31 cellular contexts compared by ENCODE assay signal in genomic region chr2:47941936-47942335, GRCh38. TPM values are rescaled to one million over a fixed set of nuclear protein-coding genes. Genes with fewer than 3 reads are reported as not detected.
A peak's percentile ranks its signal among the peaks of the same experiment; 100 is the strongest.
DNase-seq lines count a peak whose midpoint lies in the region; ATAC-seq and TF ChIP-seq lines count a peak whose summit lies in the region.
"Had no signal": no experiment of that assay in that cellular context is flagged by ENCODE, and none has a peak within 500 bp of the region (broad histone marks: within the 10 kb centered on the region; RNA-seq: fewer than 3 reads in every experiment).

No MANE protein-coding gene starts in this region.

- no CpG with 5 or more reads among the region's 2 CpGs for WGBS in trophoblast cell (ENCODE audit: extremely low coverage, insufficient coverage, insufficient read length)

- H3K27ac ChIP-seq in trophoblast cell (ENCODE audit: low read depth, low read length) = no peak overlapping the region
- H3K27ac ChIP-seq: 22Rv1; A549; BLaER1; BLaER1 treated with 17β-estradiol and CSF1 and Interleukin-3, amounts not matched to agents 10 nM and 100 nM; C4-2B had no signal

- H3K9ac ChIP-seq in trophoblast cell (ENCODE audit: low read length) = no peak overlapping the region
- H3K9ac ChIP-seq: BLaER1; BLaER1 treated with 17β-estradiol and CSF1 and Interleukin-3, amounts not matched to agents 10 nM and 100 nM had no signal

- H3K9me3 ChIP-seq in trophoblast cell (ENCODE audit: insufficient read depth, low read depth, low read length) (no peaks in the 10 kb centered on the region), mucosa of descending colon (no peaks in the 10 kb centered on the region)
- H3K9me3 ChIP-seq: A549; BE2C; BLaER1; BLaER1 treated with 17β-estradiol and CSF1 and Interleukin-3, amounts not matched to agents 10 nM and 100 nM; Caco-2 had no signal

- no peaks in the 10 kb centered on the region for H3K79me1 ChIP-seq in trophoblast cell (ENCODE audit: low read length)

- H2AK5ac ChIP-seq in trophoblast cell (ENCODE audit: low read length) = no peak overlapping the region

- no peak overlapping the region for H3K14ac ChIP-seq in trophoblast cell (ENCODE audit: low read length)

- no peak overlapping the region for H3K18ac ChIP-seq in trophoblast cell (ENCODE audit: low read length)

- no peak overlapping the region for H3K23ac ChIP-seq in trophoblast cell (ENCODE audit: low read length)

- ATAC-seq in mucosa of descending colon = no peak
- ATAC-seq: A549; CD8-positive, alpha-beta T cell had no signal

- H3K27me3 ChIP-seq in trophoblast cell (ENCODE audit: insufficient read depth, low read length) = no peaks in the 10 kb centered on the region
- H3K27me3 ChIP-seq: BE2C; BLaER1; BLaER1 treated with 17β-estradiol and CSF1 and Interleukin-3, amounts not matched to agents 10 nM and 100 nM had no signal

- H3K4me1 ChIP-seq in trophoblast cell (ENCODE audit: control insufficient read depth in 1 of 2, insufficient read depth in 2 of 2, low read length in 2 of 2) = no peaks in the 10 kb centered on the region
- no peaks in the 10 kb centered on the region for H3K4me1 ChIP-seq in mucosa of descending colon (ENCODE audit: low read depth)
- H3K4me1 ChIP-seq: A549, BE2C, Caco-2 had no signal

- TF ChIP-seq CTCF in mucosa of descending colon (IDR thresholded peaks at IDR 0.05) = no peak

- no peak overlapping the region for H2BK5ac ChIP-seq in trophoblast cell (ENCODE audit: low read depth, low read length, poor library complexity)

- H2AFZ ChIP-seq in trophoblast cell (ENCODE audit: insufficient read depth, low read length, poor library complexity) = no peak overlapping the region

- no peak overlapping the region for H2BK120ac ChIP-seq in trophoblast cell (ENCODE audit: insufficient read depth, low read length, poor library complexity)

- peak; percentile 62 for DNase-seq in NCI-H82 (lab: John Stamatoyannopoulos, UW)
- DNase-seq in NCI-H82 treated with DMSO at 0.1 percent for 48 hours (lab: John Stamatoyannopoulos, UW; ENCODE audit: unreplicated experiment) = no peak
- DNase-seq in amniotic epithelial cell (ENCODE audit: low read depth) = peak; percentile 3
- DNase-seq in trophoblast cell = peak; percentile 56 to 86
- no peak for DNase-seq in mucosa of descending colon
- no peak for DNase-seq in nucleus accumbens (lab: John Stamatoyannopoulos, UW)
- DNase-seq: 8988T; ACHN; AML-193; BE2C; C1 segment of cervical spinal cord; Caco-2; Calu3; CD4-positive, alpha-beta memory T cell; CD4-positive, alpha-beta T cell; CD4-positive, CD25-positive, alpha-beta regulatory T cell; CD8-positive, alpha-beta memory T cell; CD8-positive, alpha-beta T cell; COR-L47; DMS 273 treated with DMSO at 0.1 percent for 48 hours; DMS153; DMS53; DMS79; DMS79 treated with DMSO at 0.1 percent for 48 hours; DND-41; EL had no signal

- H3K79me2 ChIP-seq in trophoblast cell (ENCODE audit: control insufficient read depth, insufficient read depth, low read length, poor library complexity) = no peaks in the 10 kb centered on the region

- H3K4me2 ChIP-seq in trophoblast cell (ENCODE audit: low read length) = no peak overlapping the region
- H3K4me2 ChIP-seq: A549; BLaER1; BLaER1 treated with 17β-estradiol and CSF1 and Interleukin-3, amounts not matched to agents 10 nM and 100 nM had no signal

- no peak overlapping the region for H3K4ac ChIP-seq in trophoblast cell (ENCODE audit: low read depth, low read length)

- no peak overlapping the region for H4K8ac ChIP-seq in trophoblast cell (ENCODE audit: low read depth, low read length)

- H3K36me3 ChIP-seq in trophoblast cell (ENCODE audit: control insufficient read depth in 1 of 2, insufficient read depth in 2 of 2, low read length in 2 of 2) = no peaks in the 10 kb centered on the region
- no peaks in the 10 kb centered on the region for H3K36me3 ChIP-seq in mucosa of descending colon (ENCODE audit: low read depth)
- H3K36me3 ChIP-seq: BE2C; BLaER1; BLaER1 treated with 17β-estradiol and CSF1 and Interleukin-3, amounts not matched to agents 10 nM and 100 nM had no signal

- intact Hi-C loops in mucosa of descending colon (cut with DNase I, micrococcal nuclease) = no loop called here

- H4K12ac ChIP-seq in trophoblast cell (ENCODE audit: low read depth, low read length) = no peak overlapping the region

- H3K4me3 ChIP-seq in trophoblast cell (ENCODE audit: low read depth, low read length) = no peak overlapping the region
- no peak overlapping the region for H3K4me3 ChIP-seq in mucosa of descending colon
- H3K4me3 ChIP-seq: A549; BLaER1; BLaER1 treated with 17β-estradiol and CSF1 and Interleukin-3, amounts not matched to agents 10 nM and 100 nM had no signal

- no peak overlapping the region for H4K91ac ChIP-seq in trophoblast cell (ENCODE audit: low read depth, low read length)

- H2BK12ac ChIP-seq in trophoblast cell (ENCODE audit: low read length) = no peak overlapping the region

RNA-seq across cellular contexts. Expression of gene FBXO11, which starts 35.6 kb away (rescaled TPM):
- 99.7 and 107 TPM in 2 replicates for polyA plus RNA-seq in trophoblast cell (2013)
- total RNA-seq in mucosa of descending colon = 10 to 100 TPM; 40.7 to 70.4 (median 46.7) TPM

Comparison
In these comparisons a context has a peak if more than half of its experiments do, and no peak if none do; other contexts are left out.
1. DNase-seq: peak in NCI-H82 (single experiment), amniotic epithelial cell (single experiment) and trophoblast cell (2 of 2); none in NCI-H82 treated with DMSO at 0.1 percent for 48 hours (single experiment), mucosa of descending colon (0 of 3) and nucleus accumbens (0 of 56).